ENCODE assay signal across 9 cellular contexts in genomic region chr10:113060221-113061053, GRCh38.
DNase-seq lines count a peak whose midpoint lies in the region; ATAC-seq, FAIRE-seq and TF ChIP-seq lines count a peak whose summit lies in the region.
"Had no signal": no experiment of that assay in that cellular context is flagged by ENCODE, and none has a peak within 500 bp of the region (broad histone marks: within the 10 kb centered on the region; RNA-seq: fewer than 3 reads in every experiment).

No MANE protein-coding gene starts in this region.

- H3K9ac ChIP-seq in endothelial cell of umbilical vein (replicated peaks; ENCODE audit: extremely low read depth, insufficient read depth, low read length): peak overlapping the region; percentile 1

- no peak for TF ChIP-seq POLR2A in endothelial cell of umbilical vein (IDR thresholded peaks at IDR 0.05; ENCODE audit: low read depth, low read length)

- peak overlapping the region; percentile 44 for H2AFZ ChIP-seq in endothelial cell of umbilical vein (ENCODE audit: low read depth, low read length)

- no peaks in the 10 kb centered on the region for H3K79me2 ChIP-seq in endothelial cell of umbilical vein (ENCODE audit: control insufficient read depth, insufficient read depth, low read length)

- no peak for TF ChIP-seq CTCF in endothelial cell of umbilical vein (IDR thresholded peaks at IDR 0.05; ENCODE audit: extremely low read depth in 1 of 2, insufficient read depth in 1 of 2, low read depth in 1 of 2, low read length in 2 of 2)

- no peaks in the 10 kb centered on the region for H3K9me3 ChIP-seq in endothelial cell of umbilical vein (replicated peaks; ENCODE audit: control insufficient read depth, insufficient read depth, low read length)
- no peaks in the 10 kb centered on the region for H3K9me3 ChIP-seq in muscle layer of duodenum (ENCODE audit: control insufficient read depth in 1 of 2, low read length in 2 of 2)
- no peaks in the 10 kb centered on the region for H3K9me3 ChIP-seq in aorta (ENCODE audit: control insufficient read depth, low read length)

- peaks cover 19% of the 10 kb centered on the region for H3K27me3 Mint-ChIP-seq in activated naive CD8-positive, alpha-beta T cell treated with anti-CD3 and anti-CD28 coated beads, Interleukin-2, amount 10 ng/mL, durations not matched to agents 7 days and 5 days
- no peaks in the 10 kb centered on the region for H3K27me3 Mint-ChIP-seq in activated naive CD8-positive, alpha-beta T cell treated with anti-CD3 and anti-CD28 coated beads for 36 hours

- H3K4me3 ChIP-seq in endothelial cell of umbilical vein (replicated peaks in 1 of 3; ENCODE audit: insufficient read depth in 1 of 3, low read depth in 1 of 3, low read length in 3 of 3) (peak overlapping the region in 1 of 3 experiments; percentile 4), muscle layer of duodenum (ENCODE audit: low read depth in 1 of 2, low read length in 2 of 2) (peak overlapping the region; percentile 30 to 43), aorta (ENCODE audit: low read length in 2 of 2) (no peak overlapping the region)

- no peak overlapping the region for H3K27ac Mint-ChIP-seq in activated naive CD8-positive, alpha-beta T cell treated with anti-CD3 and anti-CD28 coated beads, Interleukin-2, amount 10 ng/mL, durations not matched to agents 7 days and 5 days
- H3K27ac Mint-ChIP-seq in activated naive CD8-positive, alpha-beta T cell treated with anti-CD3 and anti-CD28 coated beads for 36 hours: no peak overlapping the region

- CTCF ChIA-PET in endothelial cell of umbilical vein (lab: Charles Lee): interaction anchor here (0.7 to 4.6 kb wide), 7 partner anchors 8 to 325 kb away, joined by 3 to 20 read pairs (median 4); no protein-coding TSS in a partner anchor

- no peaks in the 10 kb centered on the region for H3K36me3 Mint-ChIP-seq in activated naive CD8-positive, alpha-beta T cell treated with anti-CD3 and anti-CD28 coated beads, Interleukin-2, amount 10 ng/mL, durations not matched to agents 7 days and 5 days
- H3K36me3 Mint-ChIP-seq in activated naive CD8-positive, alpha-beta T cell treated with anti-CD3 and anti-CD28 coated beads for 36 hours: no peaks in the 10 kb centered on the region

- no peak for DNase-seq in activated naive CD8-positive, alpha-beta T cell treated with anti-CD3 and anti-CD28 coated beads, Interleukin-2, amount 10 ng/mL, durations not matched to agents 7 days and 5 days
- DNase-seq in activated naive CD8-positive, alpha-beta T cell treated with anti-CD3 and anti-CD28 coated beads for 36 hours: no peak
- DNase-seq in endothelial cell of umbilical vein (ENCODE audit: low read depth, low spot score) (peak; percentile 64), aorta (peak; percentile 80 to 84), NCI-H1048 (lab: John Stamatoyannopoulos, UW) (no peak), SIG-M5 treated with dmso at 0.1 percent for 504 hours (lab: John Stamatoyannopoulos, UW; ENCODE audit: unreplicated experiment) (no peak)
- DNase-seq: activated gamma-delta T cell had no signal

- H3K27me3 ChIP-seq in endothelial cell of umbilical vein (ENCODE audit: control insufficient read depth in 2 of 2, insufficient read depth in 2 of 2, low read length in 2 of 2): no peaks in the 10 kb centered on the region
- no peaks in the 10 kb centered on the region for H3K27me3 ChIP-seq in muscle layer of duodenum (ENCODE audit: low read depth, low read length)
- H3K27me3 ChIP-seq in aorta (ENCODE audit: control insufficient read depth in 1 of 2, insufficient read depth in 2 of 2, low read length in 1 of 2): no peaks in the 10 kb centered on the region

- FAIRE-seq in endothelial cell of umbilical vein (lab: Jason Lieb, UNC): peak; percentile 37

- no peaks in the 10 kb centered on the region for H3K9me1 ChIP-seq in endothelial cell of umbilical vein (replicated peaks; ENCODE audit: control insufficient read depth, extremely low read depth, insufficient read depth, low read length)

- H3K4me2 ChIP-seq in endothelial cell of umbilical vein (ENCODE audit: insufficient read depth, low read length): peak overlapping the region; percentile 84

- WGBS in aorta, 2 donors: 0 to 3% methylated on average over 15 of the region's 15 CpGs

- H4K20me1 ChIP-seq in endothelial cell of umbilical vein (replicated peaks; ENCODE audit: control insufficient read depth, extremely low read depth, insufficient read depth, low read length): no peaks in the 10 kb centered on the region

- peak; percentile 42 for ATAC-seq in activated naive CD8-positive, alpha-beta T cell treated with anti-CD3 and anti-CD28 coated beads, Interleukin-2, amount 10 ng/mL, durations not matched to agents 7 days and 5 days (ENCODE audit: low read depth)
- ATAC-seq in aorta (ENCODE audit: low FRiP score) (peak; percentile 81), HG03097 (IDR thresholded peaks at IDR 0.05; ENCODE audit: low FRiP score, unreplicated experiment) (no peak)

- BruUV-seq in endothelial cell of umbilical vein (replicated peaks; lab: Mats Ljungman, UMichigan): no TSS peak

- H3K4me3 Mint-ChIP-seq in activated naive CD8-positive, alpha-beta T cell treated with anti-CD3 and anti-CD28 coated beads, Interleukin-2, amount 10 ng/mL, durations not matched to agents 7 days and 5 days: no peak overlapping the region
- H3K4me3 Mint-ChIP-seq in activated naive CD8-positive, alpha-beta T cell treated with anti-CD3 and anti-CD28 coated beads for 36 hours: no peak overlapping the region

- dilution Hi-C loops in endothelial cell of umbilical vein (cut with MboI; ENCODE audit: extremely low pct_ligation_motif_present, low sequenced_read_pairs): no loop called here

- intact Hi-C loops in endothelial cell of umbilical vein (cut with micrococcal nuclease) (loop anchor here (1.0 kb wide), 2 partner anchors 13 to 27 kb away; no protein-coding TSS in a partner anchor), aorta (cut with DNase I) (loop anchor here in 1 of 2 donors (5.0 kb wide), 1 partner anchor 38 kb away; no protein-coding TSS in a partner anchor)

- H3K27ac ChIP-seq in endothelial cell of umbilical vein (ENCODE audit: insufficient read depth, low read depth, low read length) (peak overlapping the region; percentile 42), muscle layer of duodenum (ENCODE audit: low read length) (peak overlapping the region; percentile 58), aorta (ENCODE audit: low read depth in 1 of 2, low read length in 2 of 2) (peak overlapping the region; percentile 92 to 96)

- POLR2A ChIA-PET in activated naive CD8-positive, alpha-beta T cell treated with anti-CD3 and anti-CD28 coated beads, Interleukin-2, amount 10 ng/mL, durations not matched to agents 7 days and 5 days (lab: Charles Lee): no interaction called here
- POLR2A ChIA-PET in endothelial cell of umbilical vein (lab: Charles Lee): interaction anchor here (0.6 to 1.3 kb wide), 2 partner anchors 11 to 111 kb away, joined by 3 to 5 read pairs; partner anchors contain the start of gene TCF7L2

- H3K4me1 ChIP-seq in endothelial cell of umbilical vein (ENCODE audit: control insufficient read depth, extremely low read depth, insufficient read depth, low read length): peaks cover 47% of the 10 kb centered on the region
- H3K4me1 ChIP-seq in muscle layer of duodenum (ENCODE audit: control insufficient read depth in 1 of 2, insufficient read depth in 2 of 2, low read length in 2 of 2): peaks cover 39 to 45% of the 10 kb centered on the region in 2 donors
- H3K4me1 ChIP-seq in aorta (ENCODE audit: control insufficient read depth in 1 of 2, insufficient read depth in 2 of 2, low read length in 2 of 2): peaks cover 15 to 29% of the 10 kb centered on the region in 2 donors

- H3K36me3 ChIP-seq in endothelial cell of umbilical vein (ENCODE audit: control insufficient read depth in 2 of 2, extremely low read depth in 1 of 2, insufficient read depth in 2 of 2, low read length in 2 of 2): no peaks in the 10 kb centered on the region
- H3K36me3 ChIP-seq in muscle layer of duodenum (ENCODE audit: control insufficient read depth in 1 of 2, insufficient read depth in 2 of 2, low read length in 2 of 2): no peaks in the 10 kb centered on the region
- H3K36me3 ChIP-seq in aorta (ENCODE audit: control insufficient read depth in 1 of 2, insufficient read depth in 2 of 2, low read length in 1 of 2): no peaks in the 10 kb centered on the region

- no peaks in the 10 kb centered on the region for H3K4me1 Mint-ChIP-seq in activated naive CD8-positive, alpha-beta T cell treated with anti-CD3 and anti-CD28 coated beads, Interleukin-2, amount 10 ng/mL, durations not matched to agents 7 days and 5 days
- no peaks in the 10 kb centered on the region for H3K4me1 Mint-ChIP-seq in activated naive CD8-positive, alpha-beta T cell treated with anti-CD3 and anti-CD28 coated beads for 36 hours

- H3K9me3 Mint-ChIP-seq in activated naive CD8-positive, alpha-beta T cell treated with anti-CD3 and anti-CD28 coated beads, Interleukin-2, amount 10 ng/mL, durations not matched to agents 7 days and 5 days: no peaks in the 10 kb centered on the region
- no peaks in the 10 kb centered on the region for H3K9me3 Mint-ChIP-seq in activated naive CD8-positive, alpha-beta T cell treated with anti-CD3 and anti-CD28 coated beads for 36 hours

TF ChIP-seq in endothelial cell of umbilical vein, 7 proteins besides CTCF, POLR2A, EP300 and RAD21:
- TF ChIP-seq JUN (IDR thresholded peaks at IDR 0.05; ENCODE audit: borderline replicate concordance, insufficient read depth, insufficient read length, low read depth): no peak
- TF ChIP-seq GATA2 (IDR thresholded peaks at IDR 0.05; ENCODE audit: insufficient read depth, insufficient read length, low read depth, low read length): peak; percentile 8

Comparison
In these comparisons a context has a peak if more than half of its experiments do, and no peak if none do; other contexts are left out.
1. DNase-seq: peak in endothelial cell of umbilical vein (single experiment) and aorta (2 of 2); none in activated naive CD8-positive, alpha-beta T cell treated with anti-CD3 and anti-CD28 coated beads, Interleukin-2, amount 10 ng/mL, durations not matched to agents 7 days and 5 days (single experiment), activated naive CD8-positive, alpha-beta T cell treated with anti-CD3 and anti-CD28 coated beads for 36 hours (single experiment), NCI-H1048 (single experiment) and SIG-M5 treated with dmso at 0.1 percent for 504 hours (single experiment).
2. H3K27ac ChIP-seq: peak in every context shown above with its lines; median percentile 94 in aorta; 58 in muscle layer of duodenum; 42 in endothelial cell of umbilical vein.
3. H3K4me3 ChIP-seq: peak in muscle layer of duodenum (2 of 2); none in aorta (0 of 2).